Comparison of ENCODE assay signal across 18 cellular contexts in genomic region chr6:79895382-79896100, GRCh38.
"Had no signal": no experiment of that assay in that cellular context is flagged by ENCODE, and none has a peak within 500 bp of the region (broad histone marks: within the 10 kb centered on the region; RNA-seq: fewer than 3 reads in every experiment).

No MANE protein-coding gene starts in this region.

- H3K36me3 ChIP-seq: ascending aorta, cardiac muscle cell, gastroesophageal sphincter, left lung, neural progenitor cell, ovary, sigmoid colon, tibial artery, uterus had no signal

- H2AFZ ChIP-seq: neural progenitor cell had no signal

- H3K4me3 ChIP-seq: ascending aorta, cardiac muscle cell, gastroesophageal sphincter, left lung, neural progenitor cell, ovary, sigmoid colon, tibial artery, uterus had no signal

- H3K9me3 ChIP-seq: ascending aorta, ovary, uterus had no signal

- H3K4me1 ChIP-seq: ascending aorta, gastroesophageal sphincter, left lung, neural progenitor cell, sigmoid colon, tibial artery, uterus had no signal

- H3K9ac ChIP-seq: neural progenitor cell had no signal

- ATAC-seq: activated naive CD8-positive, alpha-beta T cell treated with anti-CD3 and anti-CD28 coated beads, Interleukin-2, amount 50 U/mL, for 24 hours; left lung had no signal

- H3K4me2 ChIP-seq: neural progenitor cell had no signal

- FAIRE-seq: colon, endometrium had no signal

- H3K27me3 ChIP-seq: ascending aorta, cardiac muscle cell, gastroesophageal sphincter, left lung, neural progenitor cell, ovary, sigmoid colon, tibial artery, uterus had no signal

- DNase-seq: activated CD4-positive, alpha-beta T cell treated with anti-CD3 and anti-CD28 coated beads for 1 hour; activated CD4-positive, alpha-beta T cell treated with anti-CD3 and anti-CD28 coated beads, Interleukin-2, amount 50 U/mL, for 4 hours; activated naive CD4-positive, alpha-beta T cell treated with anti-CD3 and anti-CD28 coated beads for 36 hours; activated naive CD8-positive, alpha-beta T cell treated with anti-CD3 and anti-CD28 coated beads, Interleukin-2, amount 50 U/mL, for 24 hours; left lung; naive B cell; ovary; sigmoid colon; stimulated activated CD4-positive, alpha-beta T cell treated with anti-CD3 and anti-CD28 coated beads, Interleukin-2, amount 100 ng/mL, for 48 hours; tibial artery; uterus had no signal

- H3K27ac ChIP-seq: ascending aorta, cardiac muscle cell, gastroesophageal sphincter, left lung, neural progenitor cell, ovary, sigmoid colon, tibial artery, uterus, VCaP had no signal
